8 cellular contexts compared by ENCODE assay signal in genomic region chr2:177148477-177149154, GRCh38.
DNase-seq lines count a peak whose midpoint lies in the region; ATAC-seq, FAIRE-seq and TF ChIP-seq lines count a peak whose summit lies in the region.

No MANE protein-coding gene starts in this region.

- peak overlapping the region; percentile 1 for H3K9ac ChIP-seq in muscle layer of colon (ENCODE audit: low read length)

- H3K36me3 Mint-ChIP-seq in Calu3 (ENCODE audit: insufficient read depth, unreplicated experiment) = no peaks in the 10 kb centered on the region

- peak overlapping the region; percentile 34 for H3K4me3 ChIP-seq in epithelial cell of esophagus (ENCODE audit: low read length)
- H3K4me3 ChIP-seq in muscle layer of colon (ENCODE audit: low read depth in 1 of 2, low read length in 2 of 2) = peak overlapping the region; percentile 21 to 52

- peak; percentile 83 for TF ChIP-seq CTCF in Calu3 (IDR thresholded peaks at IDR 0.05; ENCODE audit: unreplicated experiment)
- TF ChIP-seq CTCF in epithelial cell of esophagus (IDR thresholded peaks at IDR 0.05; ENCODE audit: insufficient read depth, low read depth, low read length, missing control alignments) = peak; percentile 91

- intact Hi-C loops in Calu3 (cut with micrococcal nuclease; ENCODE audit: unreplicated experiment) = loop anchor here (2.0 to 5.0 kb wide), 2 partner anchors 121 to 1022 kb away; no protein-coding TSS in a partner anchor

- peaks cover 10% of the 10 kb centered on the region for H3K4me1 Mint-ChIP-seq in Calu3 (ENCODE audit: low read depth, unreplicated experiment)

- H3K27me3 ChIP-seq in muscle layer of colon (ENCODE audit: control insufficient read depth in 1 of 2, insufficient read depth in 2 of 2, low read length in 2 of 2) = no peaks in the 10 kb centered on the region

- peak overlapping the region; percentile 67 for H3K4me3 Mint-ChIP-seq in Calu3 (ENCODE audit: low read depth, unreplicated experiment)

- H3K4me1 ChIP-seq in muscle layer of colon (ENCODE audit: insufficient read depth, low read length) = peaks cover 4% of the 10 kb centered on the region

- DNase-seq in Calu3 (peak; percentile 89), HTR-8/SVneo (ENCODE audit: insufficient read length, low spot score) (peak; percentile 75), NOMO-1 treated with DMSO at 0.1 percent for 48 hours (lab: John Stamatoyannopoulos, UW; ENCODE audit: unreplicated experiment) (peak; percentile 65), epithelial cell of esophagus (ENCODE audit: low read depth) (peak; percentile 75)
- DNase-seq in activated CD8-positive, alpha-beta memory T cell treated with anti-CD3 and anti-CD28 coated beads, Interleukin-2, amount 50 U/mL, for 1 hour (ENCODE audit: extremely low read depth) = peak; percentile 45
- peak; percentile 34 to 45 for DNase-seq in stimulated activated CD8-positive, alpha-beta memory T cell treated with anti-CD3 and anti-CD28 coated beads, Interleukin-7, amount 100 ng/mL, for 1 hour (ENCODE audit: low read depth in 2 of 2)

- H3K27ac Mint-ChIP-seq in Calu3 (ENCODE audit: unreplicated experiment) = peak overlapping the region; percentile 4

- H3K9me3 ChIP-seq in muscle layer of colon (ENCODE audit: low read length) = no peaks in the 10 kb centered on the region

- no peak overlapping the region for H3K27ac ChIP-seq in muscle layer of colon (ENCODE audit: low read depth, low read length)

- peak; percentile 78 for FAIRE-seq in HTR-8/SVneo (lab: Jason Lieb, UNC)

- ATAC-seq in GM21390 (IDR thresholded peaks at IDR 0.05; ENCODE audit: unreplicated experiment) = peak; percentile 89

- CTCF ChIA-PET in Calu3 (lab: Charles Lee) = interaction anchor here (0.6 to 1.9 kb wide), 14 partner anchors 16 to 1021 kb away, joined by 3 to 13 read pairs (median 4); no protein-coding TSS in a partner anchor

- H3K27me3 Mint-ChIP-seq in Calu3 (ENCODE audit: unreplicated experiment) = peaks cover 9% of the 10 kb centered on the region

- BruUV-seq in Calu3 (replicated peaks; lab: Mats Ljungman, UMichigan) = no TSS peak

- H3K9me3 Mint-ChIP-seq in Calu3 (ENCODE audit: low read depth, unreplicated experiment) = no peaks in the 10 kb centered on the region

- H3K36me3 ChIP-seq in muscle layer of colon (ENCODE audit: insufficient read depth, low read length) = no peaks in the 10 kb centered on the region
